28 cellular contexts compared by ENCODE assay signal in the genomic region with DNA sequence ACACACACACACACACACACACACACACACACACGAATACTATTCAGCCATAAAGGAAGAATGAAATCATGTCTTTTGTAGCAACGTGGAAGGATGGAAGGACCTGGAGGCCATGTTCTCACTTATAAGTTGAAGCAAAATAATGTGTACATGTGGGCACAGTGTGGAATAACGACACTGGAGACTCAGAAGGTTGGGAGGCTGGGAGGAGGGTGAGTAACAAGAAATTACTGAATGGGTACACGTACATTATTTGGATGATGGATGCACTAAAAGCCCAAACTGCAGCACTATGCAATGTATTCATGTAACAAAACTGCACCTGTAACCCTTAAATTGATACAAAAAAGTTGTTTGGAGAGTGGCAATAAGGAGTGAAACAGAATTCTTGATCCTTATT. TPM values are rescaled to one million over a fixed set of nuclear protein-coding genes. Genes with fewer than 3 reads are reported as not detected.
DNase-seq lines count a peak whose midpoint lies in the region; ATAC-seq, FAIRE-seq and TF ChIP-seq lines count a peak whose summit lies in the region.
"Had no signal": no experiment of that assay in that cellular context is flagged by ENCODE, and none has a peak within 500 bp of the region (broad histone marks: within the 10 kb centered on the region; RNA-seq: fewer than 3 reads in every experiment).

No MANE protein-coding gene starts in this region.

- TF ChIP-seq CTCF in H1 (IDR thresholded peaks at IDR 0.05; ENCODE audit: control extremely low read depth in 1 of 3, insufficient read depth in 1 of 3, low read depth in 1 of 3, low read length in 3 of 3) (no peak), suprapubic skin (IDR thresholded peaks at IDR 0.05) (no peak)

- H3K14ac ChIP-seq in H1 (ENCODE audit: insufficient read length) = no peak overlapping the region

- no peak overlapping the region for H2AFZ ChIP-seq in H1 (ENCODE audit: low read length)

- CTCF ChIA-PET in H1 (lab: Charles Lee; ENCODE audit: partially characterized antibody) = no interaction called here

- WGBS in right cardiac atrium = 40% methylated on average over 4 of the region's 4 CpGs
- 52% methylated on average over 4 of the region's 4 CpGs; no CpG with 5 or more reads in 1 of the 2 experiments for WGBS in H1 (ENCODE audit: extremely low coverage in 1 of 2, insufficient coverage in 1 of 2, insufficient read length in 1 of 2, insufficient replicate concordance in 2 of 2, low coverage in 1 of 2, low lambda C conversion rate in 2 of 2, missing lambda C conversion rate in 1 of 2), 2 experiments
- no CpG with 5 or more reads among the region's 4 CpGs for WGBS in mesendoderm (ENCODE audit: extremely low coverage, insufficient coverage, low lambda C conversion rate)
- 50% methylated on average over 4 of the region's 4 CpGs for WGBS in suprapubic skin

- POLR2A ChIA-PET in H1 (lab: Charles Lee; ENCODE audit: partially characterized antibody) = no interaction called here

- H4K20me1 ChIP-seq in H1 (replicated peaks in 1 of 2; ENCODE audit: control insufficient read depth in 1 of 2, insufficient read depth in 2 of 2, low read length in 2 of 2) = peaks cover 0 to 2% of the 10 kb centered on the region in 2 experiments

- H3K4me1 ChIP-seq in right cardiac atrium (ENCODE audit: control insufficient read depth, insufficient read depth, low read length) (no peaks in the 10 kb centered on the region), H1 (replicated peaks in 1 of 4; ENCODE audit: control insufficient read depth in 3 of 4, insufficient read depth in 4 of 4, low read length in 3 of 4) (no peaks in the 10 kb centered on the region; a peak in 2 of 7 replicates), mesendoderm (ENCODE audit: control insufficient read depth, low read depth, low read length) (no peaks in the 10 kb centered on the region), suprapubic skin (no peaks in the 10 kb centered on the region)
- H3K4me1 ChIP-seq: left lung, prostate gland had no signal

- H3K79me1 ChIP-seq in H1 (ENCODE audit: low read depth, low read length) (peaks cover 3% of the 10 kb centered on the region; the same call in 1 of the 2 replicates), mesendoderm (ENCODE audit: low read length) (no peaks in the 10 kb centered on the region)

- H3K9me3 ChIP-seq in right cardiac atrium (ENCODE audit: control insufficient read depth, low read length) = no peaks in the 10 kb centered on the region
- peaks cover 36 to 39% of the 10 kb centered on the region in 2 experiments for H3K9me3 ChIP-seq in H1 (ENCODE audit: insufficient read depth in 2 of 2, low read depth in 1 of 2, low read length in 1 of 2)
- peaks cover 4% of the 10 kb centered on the region for H3K9me3 ChIP-seq in suprapubic skin
- H3K9me3 ChIP-seq: prostate gland had no signal

- H3K23ac ChIP-seq in H1 (ENCODE audit: insufficient read length) (no peak overlapping the region), mesendoderm (ENCODE audit: low read length) (no peak overlapping the region)

- H2BK15ac ChIP-seq in H1 (ENCODE audit: low read length) (no peak overlapping the region), mesendoderm (replicated peaks; ENCODE audit: low read depth) (no peak overlapping the region)

- no peak for TF ChIP-seq RAD21 in H1 (IDR thresholded peaks at IDR 0.05 in 1 of 2, conservative IDR thresholded peaks at IDR 0.05 in 1 of 2; ENCODE audit: low read depth in 2 of 2, low read length in 2 of 2)

- FAIRE-seq in H1 (lab: Jason Lieb, UNC) = no peak
- FAIRE-seq: A549, bronchial epithelial cell, GM19239, RCC 7860 had no signal

- H3K23me2 ChIP-seq in H1 (ENCODE audit: low read depth, low read length) = no peaks in the 10 kb centered on the region

- H3K36me3 ChIP-seq in H1 (ENCODE audit: control insufficient read depth in 2 of 4, insufficient read depth in 4 of 4, low read length in 3 of 4) (no peaks in the 10 kb centered on the region), mesendoderm (ENCODE audit: control insufficient read depth, insufficient read depth, low read length) (no peaks in the 10 kb centered on the region), suprapubic skin (no peaks in the 10 kb centered on the region)
- H3K36me3 ChIP-seq: left lung, prostate gland had no signal

- no peak overlapping the region for H4K5ac ChIP-seq in H1 (ENCODE audit: insufficient read length, low read depth, low read length)
- H4K5ac ChIP-seq in mesendoderm (ENCODE audit: low read length) = no peak overlapping the region

- H3K27me3 ChIP-seq in right cardiac atrium (ENCODE audit: control insufficient read depth, insufficient read depth) (no peaks in the 10 kb centered on the region), H1 (replicated peaks in 1 of 4; ENCODE audit: control insufficient read depth in 3 of 4, extremely low read depth in 1 of 4, insufficient read depth in 3 of 4, low read length in 3 of 4) (no peaks in the 10 kb centered on the region), mesendoderm (ENCODE audit: insufficient read depth, low read length, poor library complexity) (no peaks in the 10 kb centered on the region), suprapubic skin (no peaks in the 10 kb centered on the region)
- H3K27me3 ChIP-seq: left lung had no signal

- no peak overlapping the region for H3K4me2 ChIP-seq in H1 (ENCODE audit: insufficient read depth in 1 of 2, low read depth in 2 of 2, low read length in 2 of 2)
- H3K4me2 ChIP-seq in mesendoderm (ENCODE audit: low read length) = no peak overlapping the region
- H3K4me2 ChIP-seq: A549 had no signal

- intact Hi-C loops in right cardiac atrium (cut with DNase I) = no loop called here
- intact Hi-C loops in Right ventricle myocardium inferior (cut with DNase I) = no loop called here

- ATAC-seq in right cardiac atrium (peak; percentile 14 to 17), Right ventricle myocardium inferior (no peak)
- ATAC-seq: A549; activated CD4-positive, alpha-beta T cell treated with anti-CD3 and anti-CD28 coated beads for 36 hours; left lung had no signal

- no peak overlapping the region for H2BK12ac ChIP-seq in H1 (ENCODE audit: low read depth, low read length)

- H4K8ac ChIP-seq in H1 (ENCODE audit: extremely low read depth, insufficient read depth, low read length) (no peak overlapping the region), mesendoderm (ENCODE audit: low read depth, low read length) (no peak overlapping the region)

- no peak for TF ChIP-seq EP300 in H1 (IDR thresholded peaks at IDR 0.05; ENCODE audit: borderline replicate concordance in 1 of 2, low read depth in 2 of 2, low read length in 2 of 2)
- no peak for TF ChIP-seq EP300 in suprapubic skin (IDR thresholded peaks at IDR 0.05)

- DNase-seq in right cardiac atrium (no peak), Right ventricle myocardium inferior (ENCODE audit: missing footprints) (no peak), H1 (ENCODE audit: low read depth in 1 of 2, low spot score in 2 of 2) (no peak), mesendoderm (no peak), suprapubic skin (ENCODE audit: low spot score in 2 of 2) (no peak), T-helper 1 cell (no peak), NCI-H187 treated with DMSO at 0.1 percent for 48 hours (lab: John Stamatoyannopoulos, UW) (no peak), A172 (ENCODE audit: low spot score) (no peak)
- DNase-seq: activated CD4-positive, alpha-beta T cell treated with anti-CD3 and anti-CD28 coated beads for 36 hours; amniotic stem cell; CD4-positive, alpha-beta memory T cell; GOT3; Kasumi-1; MV-4-11; naive B cell; NCI-H146; NCI-H2107; NCI-H748 treated with DMSO at 0.1 percent for 48 hours; nucleus accumbens; stimulated activated CD4-positive, alpha-beta T cell treated with anti-CD3 and anti-CD28 coated beads, Interleukin-4, amount 100 ng/mL, for 24 hours; T-helper 9 cell had no signal

- H2BK20ac ChIP-seq in H1 (ENCODE audit: low read length) = no peak overlapping the region

- H3K56ac ChIP-seq in H1 (replicated peaks; ENCODE audit: insufficient read length, low read depth, low read length) = peak overlapping the region; percentile 12
- no peak overlapping the region for H3K56ac ChIP-seq in mesendoderm (ENCODE audit: low read length)

- H3K4me3 ChIP-seq in right cardiac atrium (ENCODE audit: low read length) (no peak overlapping the region), H1 (ENCODE audit: extremely low read depth in 1 of 4, insufficient read depth in 2 of 4, low read depth in 3 of 4, low read length in 4 of 4) (no peak overlapping the region), mesendoderm (ENCODE audit: low read length) (peak overlapping the region; percentile 22), suprapubic skin (no peak overlapping the region)
- H3K4me3 ChIP-seq: A549, left lung, prostate gland had no signal

- TF ChIP-seq POLR2A in H1 (IDR thresholded peaks at IDR 0.05; ENCODE audit: control extremely low read depth in 1 of 2, low read depth in 2 of 2, low read length in 2 of 2) (no peak), suprapubic skin (IDR thresholded peaks at IDR 0.05) (no peak)

- H3K27ac ChIP-seq in right cardiac atrium (ENCODE audit: low read length) = no peak overlapping the region
- no peak overlapping the region for H3K27ac ChIP-seq in H1 (ENCODE audit: low read depth, low read length)
- no peak overlapping the region for H3K27ac ChIP-seq in mesendoderm (ENCODE audit: low read depth, low read length)
- no peak overlapping the region for H3K27ac ChIP-seq in suprapubic skin
- H3K27ac ChIP-seq: A549, left lung, prostate gland, VCaP had no signal

- no peak overlapping the region for H3K4ac ChIP-seq in H1 (replicated peaks; ENCODE audit: insufficient read length, low read depth, low read length)
- no peak overlapping the region for H3K4ac ChIP-seq in mesendoderm (ENCODE audit: low read depth, low read length)

- H3K79me2 ChIP-seq in H1 (ENCODE audit: control insufficient read depth in 1 of 2, insufficient read depth in 2 of 2, low read length in 2 of 2) (peaks cover 2 to 79% of the 10 kb centered on the region in 2 experiments; a peak in 3 of 4 replicates), mesendoderm (ENCODE audit: control insufficient read depth, insufficient read depth, low read length) (peaks cover 7% of the 10 kb centered on the region)

- H3K9ac ChIP-seq in H1 (replicated peaks in 1 of 4; ENCODE audit: extremely low read depth in 1 of 4, low read depth in 3 of 4, low read length in 3 of 4) (no peak overlapping the region), mesendoderm (ENCODE audit: low read length) (no peak overlapping the region)

- H2BK120ac ChIP-seq in H1 (replicated peaks; ENCODE audit: low read depth, low read length) = no peak overlapping the region
- H2BK120ac ChIP-seq in mesendoderm (ENCODE audit: low read depth, low read length) = no peak overlapping the region

- no peak overlapping the region for H2BK5ac ChIP-seq in H1 (ENCODE audit: low read depth, low read length)
- H2BK5ac ChIP-seq in mesendoderm (ENCODE audit: low read length) = no peak overlapping the region

- H3K18ac ChIP-seq in H1 (ENCODE audit: extremely low read depth, low read length) (no peak overlapping the region), mesendoderm (ENCODE audit: low read length) (no peak overlapping the region)

- H4K91ac ChIP-seq in H1 (replicated peaks; ENCODE audit: insufficient read length, low read length) = no peak overlapping the region

- no peak overlapping the region for H2AK5ac ChIP-seq in H1 (ENCODE audit: low read depth, low read length)
- H2AK5ac ChIP-seq in mesendoderm (ENCODE audit: low read length) = no peak overlapping the region

RNA-seq across cellular contexts. Expression of gene KMT2C, which starts 32.1 kb away (rescaled TPM):
- total RNA-seq in right cardiac atrium (10 to 100 TPM; 43.6 to 52.6 (median 50.3) TPM), Right ventricle myocardium inferior (39.4 TPM), suprapubic skin (100 to 1,000 TPM in 1 of 4 donors, 10 to 100 TPM in 3; 61.2 to 144 (median 93.3) TPM)
- polyA plus RNA-seq in right cardiac atrium (10.9 TPM), H1 (2011; rRNA removed) (7.7 and 9.1 TPM in 2 replicates)
- 40.3 and 40.8 TPM in 2 replicates for total RNA-seq in H1 (2021; fragmentation: NEBNext Ultra II Directional; extraction: Animal tissue kit (Norgen Biotek cat#: 25700))
- polyA plus RNA-seq in H1 (2011; cell fraction: cytosol; rRNA removed) = 8.4 TPM
- 26.2 TPM for polyA plus RNA-seq in H1 (2011; cell fraction: nucleus; rRNA removed)
- 11.3 to 14.9 TPM (median 13.5 TPM) in 4 replicates for polyA plus RNA-seq in H1 (2012, experiment 1 of 2)
- 0.46 TPM for polyA plus RNA-seq in H1 (2012, experiment 2 of 2)
- 7.9 TPM for polyA plus RNA-seq in H1 (2013, experiment 1 of 2)
- 6.6 TPM for polyA plus RNA-seq in H1 (2013, experiment 2 of 2)
- 38.0 and 51.4 TPM in 2 replicates for polyA minus RNA-seq in H1 (2011; rRNA and poly(A)+ RNA removed)
- 23.0 TPM for polyA minus RNA-seq in H1 (2011; cell fraction: cytosol; rRNA and poly(A)+ RNA removed)
- polyA minus RNA-seq in H1 (2011; cell fraction: nucleus; rRNA and poly(A)+ RNA removed) = 79.7 TPM
- polyA plus RNA-seq in mesendoderm (2013, experiment 1 of 2) = 5.2 TPM
- 5.1 TPM for polyA plus RNA-seq in mesendoderm (2013, experiment 2 of 2)
- total RNA-seq in A172 (2014; rRNA removed; shearing (Covaris generic)) = 9.5 and 11.3 TPM in 2 replicates
